3 cellular contexts compared by ENCODE assay signal in genomic region chr7:49386792-49387191, GRCh38.
TF ChIP-seq lines count a peak whose summit lies in the region.

No MANE protein-coding gene starts in this region.

TF ChIP-seq in HepG2, 621 proteins besides CTCF, POLR2A, EP300 and RAD21 (continued from another document):
- TF ChIP-seq RFX1 (IDR thresholded peaks at IDR 0.05) (no peak), GRHL1 (CRISPR knock-in tag; conservative IDR thresholded peaks at IDR 0.05) (no peak), PAWR (CRISPR knock-in tag; IDR thresholded peaks at IDR 0.05; ENCODE audit: borderline replicate concordance) (no peak), ZNF572 (CRISPR knock-in tag; IDR thresholded peaks at IDR 0.05) (no peak)

TF ChIP-seq in K562, 482 proteins besides CTCF, POLR2A, EP300 and RAD21 (continued from another document):
- TF ChIP-seq BRF2 (IDR thresholded peaks at IDR 0.05; ENCODE audit: borderline replicate concordance, insufficient read depth, insufficient read length) (no peak), MAFF (IDR thresholded peaks at IDR 0.05; ENCODE audit: low read length) (peak; percentile 57), MAFK (IDR thresholded peaks at IDR 0.05; ENCODE audit: low read length) (peak; percentile 59), SMARCE1 (IDR thresholded peaks at IDR 0.05) (no peak), C11orf30 (IDR thresholded peaks at IDR 0.05; ENCODE audit: low read depth) (peak; percentile 41; the same call in 1 of the 2 replicates)

TF ChIP-seq in SK-N-SH, 30 proteins besides CTCF, POLR2A, EP300 and RAD21 (continued from another document):
- TF ChIP-seq EZH2phosphoT487 (IDR thresholded peaks at IDR 0.05; ENCODE audit: borderline replicate concordance, low read depth) = no peak
- TF ChIP-seq USF2 (IDR thresholded peaks at IDR 0.05; ENCODE audit: borderline replicate concordance, low read depth, low read length) = no peak
- no peak for TF ChIP-seq SIN3A (IDR thresholded peaks at IDR 0.05; ENCODE audit: borderline replicate concordance, low read depth, low read length)
- no peak for TF ChIP-seq SMC3 (IDR thresholded peaks at IDR 0.05; ENCODE audit: low read depth, low read length)
